In the genomic region with DNA sequence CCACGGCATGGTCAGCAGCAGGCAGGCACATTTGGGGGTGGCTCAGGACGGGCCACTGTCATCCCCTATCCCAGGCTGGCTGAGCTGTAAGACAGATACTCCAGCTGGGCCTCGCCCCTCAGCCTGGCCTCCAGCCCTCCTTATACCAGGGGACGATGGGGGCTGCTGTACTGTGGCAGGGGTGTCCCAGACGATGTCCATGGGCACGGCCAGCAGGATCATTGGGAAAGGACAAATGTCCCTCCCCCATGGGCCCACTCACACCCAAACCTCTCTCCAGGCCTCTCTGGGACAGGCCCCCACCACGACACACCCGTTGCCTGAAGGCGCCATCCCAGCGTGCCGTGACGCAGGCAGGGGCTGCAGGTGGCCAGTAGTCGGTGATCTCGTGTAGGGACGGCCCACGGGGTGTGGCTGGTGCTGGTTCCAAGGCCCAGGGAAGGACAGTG, we compare ENCODE assay signal across 23 cellular contexts. TPM values are rescaled to one million over a fixed set of nuclear protein-coding genes. Genes with fewer than 3 reads are reported as not detected.
DNase-seq lines count a peak whose midpoint lies in the region; ATAC-seq and TF ChIP-seq lines count a peak whose summit lies in the region.
"Had no signal": no experiment of that assay in that cellular context is flagged by ENCODE, and none has a peak within 500 bp of the region (broad histone marks: within the 10 kb centered on the region; RNA-seq: fewer than 3 reads in every experiment).

No MANE protein-coding gene starts in this region.

- no peak overlapping the region for H2AK5ac ChIP-seq in neuronal stem cell (ENCODE audit: low read depth, low read length)

- peak overlapping the region in 1 of 2 donors; percentile 28 for H3K4me3 ChIP-seq in CD4-positive, alpha-beta memory T cell (ENCODE audit: low read length in 2 of 2)
- no peak overlapping the region for H3K4me3 ChIP-seq in neuronal stem cell (ENCODE audit: low read length in 2 of 2)
- H3K4me3 ChIP-seq: body of pancreas had no signal

- H3K4me2 ChIP-seq in neuronal stem cell (ENCODE audit: insufficient read depth, low read length, poor library complexity, severe bottlenecking), result no peak overlapping the region
- H3K4me2 ChIP-seq: KMS-11 had no signal

- TF ChIP-seq CTCF in activated CD8-positive, alpha-beta T cell treated with anti-CD3 and anti-CD28 coated beads for 36 hours (IDR thresholded peaks at IDR 0.05), result no peak

- intact Hi-C loops in activated CD8-positive, alpha-beta T cell treated with anti-CD3 and anti-CD28 coated beads for 36 hours (cut with micrococcal nuclease), result no loop called here
- intact Hi-C loops in CD4-positive, alpha-beta memory T cell (cut with micrococcal nuclease), result loop anchor here (10.0 kb wide), 1 partner anchor 189 kb away; a partner anchor contains a TSS

- H3K4me1 ChIP-seq in CD4-positive, alpha-beta memory T cell (ENCODE audit: insufficient read depth, low read length), result peaks cover 72% of the 10 kb centered on the region
- peaks cover 4 to 10% of the 10 kb centered on the region in 2 donors for H3K4me1 ChIP-seq in neuronal stem cell (ENCODE audit: control insufficient read depth in 2 of 2, insufficient read depth in 1 of 2, low read depth in 1 of 2, low read length in 2 of 2)

- no peak for DNase-seq in activated CD8-positive, alpha-beta T cell treated with anti-CD3 and anti-CD28 coated beads for 36 hours
- DNase-seq in activated CD8-positive, alpha-beta T cell treated with anti-CD3 and anti-CD28 coated beads, Interleukin-2, amount 10 ng/mL, durations not matched to agents 7 days and 5 days, result no peak
- DNase-seq in CD4-positive, alpha-beta memory T cell, result no peak
- DNase-seq in neuronal stem cell (ENCODE audit: low spot score) (no peak), NCI-H1436 (lab: John Stamatoyannopoulos, UW) (no peak), EL (no peak)
- DNase-seq: hypothalamus, midbrain, NCI-H1048, NCI-H2081 treated with DMSO at 0.1 percent for 48 hours, NCI-H524 had no signal

- POLR2A ChIA-PET in activated CD8-positive, alpha-beta T cell treated with anti-CD3 and anti-CD28 coated beads for 36 hours (lab: Charles Lee), result interaction anchor here (0.8 kb wide), 1 partner anchor 13 kb away, joined by 6 read pairs; no protein-coding TSS in a partner anchor
- POLR2A ChIA-PET in activated CD8-positive, alpha-beta T cell treated with anti-CD3 and anti-CD28 coated beads, Interleukin-2, amount 10 ng/mL, durations not matched to agents 7 days and 5 days (lab: Charles Lee), result no interaction called here
- POLR2A ChIA-PET in CD4-positive, alpha-beta memory T cell (lab: Charles Lee; ENCODE audit: partially characterized antibody), result no interaction called here

- no peaks in the 10 kb centered on the region for H3K36me3 ChIP-seq in CD4-positive, alpha-beta memory T cell (ENCODE audit: insufficient read depth, low read length)
- no peaks in the 10 kb centered on the region for H3K36me3 ChIP-seq in neuronal stem cell (replicated peaks in 1 of 2; ENCODE audit: control insufficient read depth in 2 of 2, insufficient read depth in 2 of 2, low read length in 2 of 2)
- H3K36me3 ChIP-seq: neutrophil had no signal

- H3K4me3 Mint-ChIP-seq in activated CD8-positive, alpha-beta T cell treated with anti-CD3 and anti-CD28 coated beads for 36 hours, result peak overlapping the region; percentile 55
- H3K4me3 Mint-ChIP-seq in activated CD8-positive, alpha-beta T cell treated with anti-CD3 and anti-CD28 coated beads, Interleukin-2, amount 10 ng/mL, durations not matched to agents 7 days and 5 days, result no peak overlapping the region
- H3K4me3 Mint-ChIP-seq in CD4-positive, alpha-beta memory T cell, result peak overlapping the region in 4 of 8 donors; percentile 3 to 60 (median 26)
- H3K4me3 Mint-ChIP-seq in activated naive CD8-positive, alpha-beta T cell, result peak overlapping the region; percentile 10
- H3K4me3 Mint-ChIP-seq: type B pancreatic cell had no signal

- no peaks in the 10 kb centered on the region for H3K79me1 ChIP-seq in neuronal stem cell (ENCODE audit: low read depth, low read length)

- no peak overlapping the region for H2AFZ ChIP-seq in neuronal stem cell (ENCODE audit: low read length)

- peak overlapping the region; percentile 32 for H3K9ac ChIP-seq in neuronal stem cell (ENCODE audit: low read depth, low read length, poor library complexity)
- H3K9ac ChIP-seq: KMS-11 had no signal

- H3K4me1 Mint-ChIP-seq in activated CD8-positive, alpha-beta T cell treated with anti-CD3 and anti-CD28 coated beads for 36 hours (ENCODE audit: low read depth), result peaks cover 31% of the 10 kb centered on the region
- H3K4me1 Mint-ChIP-seq in activated CD8-positive, alpha-beta T cell treated with anti-CD3 and anti-CD28 coated beads, Interleukin-2, amount 10 ng/mL, durations not matched to agents 7 days and 5 days (ENCODE audit: low read depth), result peaks cover 33% of the 10 kb centered on the region
- peaks cover 21 to 25% (median 22%) of the 10 kb centered on the region in 4 donors for H3K4me1 Mint-ChIP-seq in CD4-positive, alpha-beta memory T cell
- H3K4me1 Mint-ChIP-seq in activated naive CD8-positive, alpha-beta T cell (ENCODE audit: low read depth), result peaks cover 18% of the 10 kb centered on the region

- H3K9me3 ChIP-seq in CD4-positive, alpha-beta memory T cell (ENCODE audit: control insufficient read depth in 1 of 2, low read length in 2 of 2), result no peaks in the 10 kb centered on the region
- peaks cover 0 to 3% of the 10 kb centered on the region in 2 donors for H3K9me3 ChIP-seq in neuronal stem cell (replicated peaks in 1 of 2; ENCODE audit: control insufficient read depth in 2 of 2, insufficient read depth in 1 of 2, low read depth in 1 of 2, low read length in 2 of 2)
- H3K9me3 ChIP-seq: body of pancreas, neutrophil had no signal

- H3K27ac Mint-ChIP-seq in activated CD8-positive, alpha-beta T cell treated with anti-CD3 and anti-CD28 coated beads for 36 hours, result no peak overlapping the region
- no peak overlapping the region for H3K27ac Mint-ChIP-seq in activated CD8-positive, alpha-beta T cell treated with anti-CD3 and anti-CD28 coated beads, Interleukin-2, amount 10 ng/mL, durations not matched to agents 7 days and 5 days
- H3K27ac Mint-ChIP-seq in CD4-positive, alpha-beta memory T cell, result peak overlapping the region in 1 of 7 donors; percentile 38
- no peak overlapping the region for H3K27ac Mint-ChIP-seq in activated naive CD8-positive, alpha-beta T cell
- H3K27ac Mint-ChIP-seq: stimulated activated naive CD8-positive, alpha-beta T cell treated with anti-CD3 and anti-CD28 coated beads, Interleukin-15, Interleukin-2, amounts not matched to agents 100 ng/mL and 50 ng/mL, for 24 hours; type B pancreatic cell had no signal

- H3K23ac ChIP-seq in neuronal stem cell (ENCODE audit: low read depth, low read length, poor library complexity), result peak overlapping the region; percentile 52

- no peak overlapping the region for H4K91ac ChIP-seq in neuronal stem cell (ENCODE audit: low read depth, low read length, poor library complexity)

- no peak overlapping the region for H2BK12ac ChIP-seq in neuronal stem cell (ENCODE audit: low read length)

- no CpG with 5 or more reads among the region's 16 CpGs for WGBS in neuronal stem cell (ENCODE audit: extremely low coverage in 2 of 2, insufficient read length in 2 of 2, insufficient replicate concordance in 1 of 2), 2 donors

- peak overlapping the region; percentile 87 for H3K18ac ChIP-seq in neuronal stem cell (ENCODE audit: low read length)

- H2BK120ac ChIP-seq in neuronal stem cell (ENCODE audit: low read depth, low read length), result no peak overlapping the region

- H3K4ac ChIP-seq in neuronal stem cell (ENCODE audit: low read length), result no peak overlapping the region

- H2BK5ac ChIP-seq in neuronal stem cell (ENCODE audit: low read length), result no peak overlapping the region

- no peak for ATAC-seq in activated CD8-positive, alpha-beta T cell treated with anti-CD3 and anti-CD28 coated beads for 36 hours
- no peak for ATAC-seq in activated CD8-positive, alpha-beta T cell treated with anti-CD3 and anti-CD28 coated beads, Interleukin-2, amount 10 ng/mL, durations not matched to agents 7 days and 5 days
- no peak for ATAC-seq in GM21825 (IDR thresholded peaks at IDR 0.05; ENCODE audit: unreplicated experiment)
- ATAC-seq: body of pancreas had no signal

- peaks cover 1% of the 10 kb centered on the region for H3K9me3 Mint-ChIP-seq in activated CD8-positive, alpha-beta T cell treated with anti-CD3 and anti-CD28 coated beads for 36 hours
- H3K9me3 Mint-ChIP-seq in activated CD8-positive, alpha-beta T cell treated with anti-CD3 and anti-CD28 coated beads, Interleukin-2, amount 10 ng/mL, durations not matched to agents 7 days and 5 days (ENCODE audit: insufficient read depth), result no peaks in the 10 kb centered on the region
- H3K9me3 Mint-ChIP-seq in CD4-positive, alpha-beta memory T cell, result no peaks in the 10 kb centered on the region
- H3K9me3 Mint-ChIP-seq in activated naive CD8-positive, alpha-beta T cell (ENCODE audit: low read depth), result no peaks in the 10 kb centered on the region
- H3K9me3 Mint-ChIP-seq: stimulated activated naive CD8-positive, alpha-beta T cell treated with anti-CD3 and anti-CD28 coated beads, Interleukin-15, Interleukin-2, amounts not matched to agents 100 ng/mL and 50 ng/mL, for 24 hours; type B pancreatic cell had no signal

- H3K27me3 ChIP-seq in CD4-positive, alpha-beta memory T cell (ENCODE audit: insufficient read depth, low read length), result no peaks in the 10 kb centered on the region
- peaks cover 13 to 93% (median 69%) of the 10 kb centered on the region in 3 experiments for H3K27me3 ChIP-seq in neuronal stem cell (ENCODE audit: control insufficient read depth in 3 of 3, insufficient read depth in 3 of 3, low read depth in 1 of 3, low read length in 3 of 3)

- H3K14ac ChIP-seq in neuronal stem cell (ENCODE audit: low read length), result no peak overlapping the region

- no peak overlapping the region for H2BK15ac ChIP-seq in neuronal stem cell (ENCODE audit: low read length)

- H3K36me3 Mint-ChIP-seq in activated CD8-positive, alpha-beta T cell treated with anti-CD3 and anti-CD28 coated beads for 36 hours (ENCODE audit: low read depth), result no peaks in the 10 kb centered on the region
- H3K36me3 Mint-ChIP-seq in activated CD8-positive, alpha-beta T cell treated with anti-CD3 and anti-CD28 coated beads, Interleukin-2, amount 10 ng/mL, durations not matched to agents 7 days and 5 days (ENCODE audit: low read depth), result no peaks in the 10 kb centered on the region
- no peaks in the 10 kb centered on the region for H3K36me3 Mint-ChIP-seq in CD4-positive, alpha-beta memory T cell
- H3K36me3 Mint-ChIP-seq in activated naive CD8-positive, alpha-beta T cell, result no peaks in the 10 kb centered on the region
- H3K36me3 Mint-ChIP-seq: type B pancreatic cell had no signal

- no peak overlapping the region for H4K8ac ChIP-seq in neuronal stem cell (ENCODE audit: low read depth, low read length)

- H3K27me3 Mint-ChIP-seq in activated CD8-positive, alpha-beta T cell treated with anti-CD3 and anti-CD28 coated beads for 36 hours, result peaks cover 2% of the 10 kb centered on the region
- H3K27me3 Mint-ChIP-seq in activated CD8-positive, alpha-beta T cell treated with anti-CD3 and anti-CD28 coated beads, Interleukin-2, amount 10 ng/mL, durations not matched to agents 7 days and 5 days (ENCODE audit: low read depth), result peaks cover 14% of the 10 kb centered on the region
- peaks cover 1 to 8% of the 10 kb centered on the region in 2 donors for H3K27me3 Mint-ChIP-seq in CD4-positive, alpha-beta memory T cell
- H3K27me3 Mint-ChIP-seq in activated naive CD8-positive, alpha-beta T cell, result peaks cover 2% of the 10 kb centered on the region
- H3K27me3 Mint-ChIP-seq: stimulated activated naive CD8-positive, alpha-beta T cell treated with anti-CD3 and anti-CD28 coated beads, Interleukin-15, Interleukin-2, amounts not matched to agents 100 ng/mL and 50 ng/mL, for 24 hours had no signal

- CTCF ChIA-PET in activated CD8-positive, alpha-beta T cell treated with anti-CD3 and anti-CD28 coated beads for 36 hours (lab: Charles Lee), result interaction anchor here (1.0 to 2.4 kb wide), 4 partner anchors 17 to 34 kb away, joined by 3 to 11 read pairs (median 6); no protein-coding TSS in a partner anchor
- CTCF ChIA-PET in activated CD8-positive, alpha-beta T cell treated with anti-CD3 and anti-CD28 coated beads, Interleukin-2, amount 10 ng/mL, durations not matched to agents 7 days and 5 days (lab: Charles Lee), result interaction anchor here (5.9 kb wide), 1 partner anchor 16 kb away, joined by 23 read pairs; no protein-coding TSS in a partner anchor
- CTCF ChIA-PET in CD4-positive, alpha-beta memory T cell (lab: Charles Lee; ENCODE audit: partially characterized antibody), result interaction anchor here (1.2 kb wide), 1 partner anchor 9 kb away, joined by 3 read pairs; no protein-coding TSS in a partner anchor

- peak overlapping the region; percentile 31 for H3K27ac ChIP-seq in CD4-positive, alpha-beta memory T cell (ENCODE audit: low read depth, low read length)
- no peak overlapping the region for H3K27ac ChIP-seq in neuronal stem cell (replicated peaks; ENCODE audit: low read length)
- H3K27ac ChIP-seq: body of pancreas, KMS-11, neutrophil, VCaP had no signal

RNA-seq across cellular contexts. Expression of a gene that starts 1.5 kb away (rescaled TPM):
- total RNA-seq in activated CD8-positive, alpha-beta T cell treated with anti-CD3 and anti-CD28 coated beads for 36 hours, result under 1 TPM in 1 of 2 experiments, not detected in 1; 0.14 TPM
- total RNA-seq in activated CD8-positive, alpha-beta T cell treated with anti-CD3 and anti-CD28 coated beads, Interleukin-2, amount 10 ng/mL, durations not matched to agents 7 days and 5 days, result not detected
- total RNA-seq in CD4-positive, alpha-beta memory T cell, result not detected
- not detected for polyA plus RNA-seq in CD4-positive, alpha-beta memory T cell
- 0.07 TPM for polyA plus RNA-seq in neuronal stem cell (2013, experiment 1 of 2)
- 0.07 TPM for polyA plus RNA-seq in neuronal stem cell (2013, experiment 2 of 2)
- total RNA-seq: body of pancreas; fibroblast of villous mesenchyme; renal cortical epithelial cell; T-helper 1 cell treated with Interleukin-12 subunit alpha and Interleukin-12 subunit beta and Interleukin-4 antibody, amounts not matched to agents 30 ng/mL and 1 ng/mL, for 36 hours had no signal

RNA-seq across cellular contexts. Expression of a gene that starts 44.0 kb away (rescaled TPM):
- total RNA-seq in activated CD8-positive, alpha-beta T cell treated with anti-CD3 and anti-CD28 coated beads for 36 hours, result not detected
- total RNA-seq in activated CD8-positive, alpha-beta T cell treated with anti-CD3 and anti-CD28 coated beads, Interleukin-2, amount 10 ng/mL, durations not matched to agents 7 days and 5 days, result not detected
- not detected for total RNA-seq in CD4-positive, alpha-beta memory T cell
- polyA plus RNA-seq in CD4-positive, alpha-beta memory T cell, result not detected
- 0.06 TPM for polyA plus RNA-seq in neuronal stem cell (2013, experiment 1 of 2)
- polyA plus RNA-seq in neuronal stem cell (2013, experiment 2 of 2), result 0.01 TPM
- total RNA-seq: body of pancreas; endothelial cell of umbilical vein; fibroblast of villous mesenchyme; renal cortical epithelial cell; T-helper 1 cell treated with Interleukin-12 subunit alpha and Interleukin-12 subunit beta and Interleukin-4 antibody, amounts not matched to agents 30 ng/mL and 1 ng/mL, for 36 hours had no signal
- polyA plus RNA-seq: endothelial cell of umbilical vein had no signal

RNA-seq across cellular contexts. Expression of a gene that starts 53.5 kb away (rescaled TPM):
- total RNA-seq in activated CD8-positive, alpha-beta T cell treated with anti-CD3 and anti-CD28 coated beads for 36 hours, result 100 to 1,000 TPM; 146 to 158 TPM
- total RNA-seq in activated CD8-positive, alpha-beta T cell treated with anti-CD3 and anti-CD28 coated beads, Interleukin-2, amount 10 ng/mL, durations not matched to agents 7 days and 5 days, result 10 to 100 TPM; 45.1 to 45.7 TPM
- 10 to 100 TPM; 58.8 to 62.3 TPM for total RNA-seq in CD4-positive, alpha-beta memory T cell
- polyA plus RNA-seq in CD4-positive, alpha-beta memory T cell, result 10 to 100 TPM; 48.1 to 49.7 TPM
- polyA plus RNA-seq in neuronal stem cell (2013, experiment 1 of 2), result 38.0 TPM
- polyA plus RNA-seq in neuronal stem cell (2013, experiment 2 of 2), result 37.0 TPM
